15 cellular contexts compared by ENCODE assay signal in the genomic region with DNA sequence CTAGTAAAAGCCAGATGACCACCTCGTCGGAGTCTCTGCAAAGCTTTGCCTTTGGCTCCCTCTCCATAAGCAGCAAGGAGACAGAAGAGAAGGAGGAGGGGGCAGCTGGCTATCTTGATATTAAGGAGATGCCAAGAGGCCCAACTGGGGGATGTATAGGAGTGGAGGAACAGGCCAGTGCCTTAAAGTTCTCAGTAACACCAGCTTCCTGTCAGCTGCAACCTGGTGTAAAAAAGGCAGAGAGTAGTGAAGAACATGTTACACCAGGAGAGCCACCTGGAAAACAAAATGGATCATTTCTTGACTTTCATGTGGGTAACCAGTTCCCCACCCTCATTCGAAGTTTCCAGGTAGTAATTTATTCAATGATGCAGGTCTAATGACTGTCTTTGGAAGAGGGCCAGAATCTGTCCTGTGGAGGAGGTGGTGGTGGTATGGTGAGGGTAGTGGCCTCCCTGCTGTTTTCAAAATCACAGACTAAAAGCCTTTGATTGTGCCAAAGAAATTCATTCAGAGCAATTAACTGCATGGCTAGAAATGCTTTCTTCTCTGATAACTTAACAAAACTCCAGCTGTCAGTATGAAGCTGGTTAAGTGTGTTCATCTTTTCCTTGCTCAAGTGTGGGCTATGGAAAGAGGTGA. TPM values are rescaled to one million over a fixed set of nuclear protein-coding genes. Genes with fewer than 3 reads are reported as not detected.
DNase-seq lines count a peak whose midpoint lies in the region.
"Had no signal": no experiment of that assay in that cellular context is flagged by ENCODE, and none has a peak within 500 bp of the region (broad histone marks: within the 10 kb centered on the region; RNA-seq: fewer than 3 reads in every experiment).

No MANE protein-coding gene starts in this region.

- H3K27me3 ChIP-seq in H7 (ENCODE audit: control insufficient read depth, insufficient read depth, low read length) = no peaks in the 10 kb centered on the region
- H3K27me3 ChIP-seq: esophagus muscularis mucosa, heart right ventricle, right atrium auricular region, tibial artery had no signal

- H3K4me3 ChIP-seq in H7 (ENCODE audit: insufficient read depth, low read depth, low read length) = no peak overlapping the region
- H3K4me3 ChIP-seq: esophagus muscularis mucosa, heart right ventricle, right atrium auricular region, tibial artery had no signal

- peak; percentile 12 for DNase-seq in DMS153 (lab: John Stamatoyannopoulos, UW)
- peak; percentile 97 for DNase-seq in NCI-H128 (lab: John Stamatoyannopoulos, UW; ENCODE audit: unreplicated experiment)
- DNase-seq in NCI-H524 treated with DMSO at 0.1 percent for 48 hours (lab: John Stamatoyannopoulos, UW) = peak; percentile 12
- peak; percentile 19 for DNase-seq in iPS-NIHi7 (ENCODE audit: extremely low spot score)
- no peak for DNase-seq in mesenteric fat pad (ENCODE audit: low spot score)
- no peak for DNase-seq in effector CD8-positive, alpha-beta T cell (lab: John Stamatoyannopoulos, UW)
- no peak for DNase-seq in 8988T
- DNase-seq in H7 = no peak
- DNase-seq: cortex of kidney, GDM1, heart right ventricle, T-helper 9 cell, tibial artery had no signal

- no peaks in the 10 kb centered on the region; the same call in 1 of the 2 replicates for H3K36me3 ChIP-seq in H7 (replicated peaks; ENCODE audit: control insufficient read depth, insufficient read depth, low read length)
- H3K36me3 ChIP-seq: right atrium auricular region had no signal

RNA-seq across cellular contexts. Expression of a gene that starts 27.3 kb away (rescaled TPM):
- total RNA-seq in mesenteric fat pad = 15.1 TPM
- total RNA-seq in H7 (2014; rRNA removed; shearing (Covaris generic)) = 53.7 and 59.5 TPM in 2 replicates

Comparison
In these comparisons a context has a peak if more than half of its experiments do, and no peak if none do; other contexts are left out.
1. DNase-seq: peak in DMS153 (single experiment), NCI-H128 (single experiment), NCI-H524 treated with DMSO at 0.1 percent for 48 hours (single experiment) and iPS-NIHi7 (single experiment); none in mesenteric fat pad (single experiment), effector CD8-positive, alpha-beta T cell (single experiment), 8988T (single experiment) and H7 (single experiment).